ENCODE assay signal across 10 cellular contexts in the genomic region with DNA sequence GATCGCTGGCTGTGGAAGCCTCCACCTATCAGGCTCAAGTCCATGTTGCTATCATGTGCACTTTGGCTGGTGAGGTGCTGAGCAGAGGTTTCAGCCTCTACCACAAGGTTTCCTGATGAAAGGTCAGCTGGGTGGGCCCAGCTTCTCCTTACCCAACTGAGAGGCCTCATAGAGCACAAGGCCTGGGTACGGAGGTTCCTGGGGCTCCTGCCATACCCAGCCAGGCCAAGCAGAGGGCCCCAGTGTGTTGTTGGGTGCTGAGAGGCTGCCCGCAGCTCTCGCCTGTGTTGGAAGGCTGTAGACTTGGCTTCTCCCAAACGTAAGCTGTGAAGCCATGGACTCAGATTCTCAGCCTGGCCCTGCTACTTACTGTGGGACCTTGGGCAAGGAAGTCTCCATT. TPM values are rescaled to one million over a fixed set of nuclear protein-coding genes. Genes with fewer than 3 reads are reported as not detected.
DNase-seq lines count a peak whose midpoint lies in the region; ATAC-seq and TF ChIP-seq lines count a peak whose summit lies in the region.
"Had no signal": no experiment of that assay in that cellular context is flagged by ENCODE, and none has a peak within 500 bp of the region (broad histone marks: within the 10 kb centered on the region; RNA-seq: fewer than 3 reads in every experiment).

No MANE protein-coding gene starts in this region.

- ATAC-seq in omental fat pad (ENCODE audit: low FRiP score): no peak
- ATAC-seq in HG02938 (IDR thresholded peaks at IDR 0.05; ENCODE audit: unreplicated experiment): no peak

- H4K20me1 ChIP-seq in BLaER1 (peaks cover 68% of the 10 kb centered on the region), osteoblast (ENCODE audit: insufficient read depth, low read length) (peaks cover 80% of the 10 kb centered on the region)

- H3K9ac ChIP-seq in BLaER1 (peak overlapping the region; percentile 42; the same call in 1 of the 2 replicates), endodermal cell (ENCODE audit: extremely low read depth, low read length, poor library complexity, severe bottlenecking) (no peak overlapping the region)

- H3K4me3 Mint-ChIP-seq in endodermal cell: no peak overlapping the region
- H3K4me3 Mint-ChIP-seq: activated naive CD4-positive, alpha-beta T cell treated with anti-CD3 and anti-CD28 coated beads, Interleukin-2, amount 50 U/mL, for 24 hours had no signal

- peak; percentile 91 for DNase-seq in OCI-M1 (lab: John Stamatoyannopoulos, UW)
- DNase-seq in endodermal cell: no peak
- no peak for DNase-seq in osteoblast (ENCODE audit: insufficient read length, low spot score, missing footprints)
- no peak for DNase-seq in omental fat pad (ENCODE audit: low spot score)
- DNase-seq in AML-193 (lab: John Stamatoyannopoulos, UW): no peak
- no peak for DNase-seq in NCI-H1694 (lab: John Stamatoyannopoulos, UW)
- DNase-seq: NCI-H446 treated with DMSO at 0.1 percent for 48 hours had no signal

- H3K4me3 ChIP-seq in BLaER1 (no peak overlapping the region), endodermal cell (ENCODE audit: low read length) (no peak overlapping the region), osteoblast (ENCODE audit: insufficient read depth, low read length) (no peak overlapping the region)

- H3K27ac ChIP-seq in BLaER1: peak overlapping the region; percentile 39
- H3K27ac ChIP-seq in endodermal cell (ENCODE audit: low read depth, low read length): no peak overlapping the region
- H3K27ac ChIP-seq in osteoblast (ENCODE audit: low read depth, low read length): peak overlapping the region; percentile 4

- no peaks in the 10 kb centered on the region for H3K27me3 Mint-ChIP-seq in endodermal cell (ENCODE audit: insufficient read depth)
- H3K27me3 Mint-ChIP-seq: activated naive CD4-positive, alpha-beta T cell treated with anti-CD3 and anti-CD28 coated beads, Interleukin-2, amount 50 U/mL, for 24 hours had no signal

- H3K79me2 ChIP-seq in osteoblast (ENCODE audit: insufficient read depth, low read length): peaks cover 94% of the 10 kb centered on the region

- H3K9me3 Mint-ChIP-seq in endodermal cell: no peaks in the 10 kb centered on the region
- H3K9me3 Mint-ChIP-seq: activated naive CD4-positive, alpha-beta T cell treated with anti-CD3 and anti-CD28 coated beads, Interleukin-2, amount 50 U/mL, for 24 hours had no signal

- H3K27ac Mint-ChIP-seq in endodermal cell: peak overlapping the region; percentile 54
- H3K27ac Mint-ChIP-seq: activated naive CD4-positive, alpha-beta T cell treated with anti-CD3 and anti-CD28 coated beads, Interleukin-2, amount 50 U/mL, for 24 hours had no signal

- H3K27me3 ChIP-seq in BLaER1 (no peaks in the 10 kb centered on the region), endodermal cell (ENCODE audit: control insufficient read depth, insufficient read depth, low read length, poor library complexity, severe bottlenecking) (no peaks in the 10 kb centered on the region), osteoblast (ENCODE audit: insufficient read depth, low read length) (no peaks in the 10 kb centered on the region)

- TF ChIP-seq CTCF in endodermal cell (conservative IDR thresholded peaks at IDR 0.05) (peak; percentile 38), osteoblast (IDR thresholded peaks at IDR 0.05; ENCODE audit: extremely low read depth, low read depth, low read length) (no peak), omental fat pad (IDR thresholded peaks at IDR 0.05) (no peak)

- H3K4me1 ChIP-seq in BLaER1 (peaks cover 85% of the 10 kb centered on the region), endodermal cell (ENCODE audit: control insufficient read depth, insufficient read depth, low read length) (peaks cover 8% of the 10 kb centered on the region), osteoblast (ENCODE audit: insufficient read depth, low read length) (peaks cover 53% of the 10 kb centered on the region)

- H3K4me1 Mint-ChIP-seq in endodermal cell: peaks cover 49% of the 10 kb centered on the region

- 93 to 100% methylated on average over 4 to 5 of the region's 5 CpGs for WGBS in endodermal cell (ENCODE audit: insufficient coverage in 1 of 2, insufficient read length in 1 of 2), 2 experiments

- H3K4me2 ChIP-seq in BLaER1 (peak overlapping the region; percentile 81), osteoblast (ENCODE audit: insufficient read depth, low read length) (no peak overlapping the region)

- peaks cover 32% of the 10 kb centered on the region for H3K36me3 ChIP-seq in BLaER1
- H3K36me3 ChIP-seq in endodermal cell (ENCODE audit: control insufficient read depth, insufficient read depth, low read length): peaks cover 36% of the 10 kb centered on the region
- H3K36me3 ChIP-seq in osteoblast (ENCODE audit: insufficient read depth, low read length): peaks cover 32% of the 10 kb centered on the region

- peaks cover 29% of the 10 kb centered on the region for H3K36me3 Mint-ChIP-seq in endodermal cell (ENCODE audit: low read depth)

- H3K9me3 ChIP-seq in BLaER1 (no peaks in the 10 kb centered on the region), endodermal cell (ENCODE audit: control insufficient read depth, low read length) (no peaks in the 10 kb centered on the region), osteoblast (ENCODE audit: low read depth, low read length) (no peaks in the 10 kb centered on the region)

- no peak overlapping the region for H2AFZ ChIP-seq in osteoblast (ENCODE audit: low read length)

RNA-seq across cellular contexts. Expression of gene ACTN4, which starts 28.2 kb away (rescaled TPM):
- total RNA-seq in endodermal cell (100 to 1,000 TPM; 378 to 437 TPM), osteoblast (204 and 229 TPM in 2 replicates), omental fat pad (100 to 1,000 TPM; 290 to 517 (median 367) TPM)
- polyA plus RNA-seq in endodermal cell (2013, experiment 1 of 2): 322 TPM
- polyA plus RNA-seq in endodermal cell (2013, experiment 2 of 2): 298 TPM

RNA-seq across cellular contexts. Expression of gene EIF3K, which starts 56.6 kb away (rescaled TPM):
- 100 to 1,000 TPM; 303 to 334 TPM for total RNA-seq in endodermal cell
- 248 TPM for polyA plus RNA-seq in endodermal cell (2013, experiment 1 of 2)
- 218 TPM for polyA plus RNA-seq in endodermal cell (2013, experiment 2 of 2)
- total RNA-seq in osteoblast: 210 and 317 TPM in 2 replicates
- 100 to 1,000 TPM; 364 to 556 (median 476) TPM for total RNA-seq in omental fat pad

RNA-seq across cellular contexts. Expression of gene MAP4K1, which starts 57.9 kb away (rescaled TPM):
- 10 to 100 TPM; 12.3 to 17.8 TPM for total RNA-seq in endodermal cell
- 3.8 TPM for polyA plus RNA-seq in endodermal cell (2013, experiment 1 of 2)
- polyA plus RNA-seq in endodermal cell (2013, experiment 2 of 2): 5.5 TPM
- total RNA-seq in osteoblast: under 0.01 and 0.72 TPM in 2 replicates
- total RNA-seq in omental fat pad: 1 to 10 TPM; 1.5 to 3.2 (median 2.7) TPM
